In the genomic region with DNA sequence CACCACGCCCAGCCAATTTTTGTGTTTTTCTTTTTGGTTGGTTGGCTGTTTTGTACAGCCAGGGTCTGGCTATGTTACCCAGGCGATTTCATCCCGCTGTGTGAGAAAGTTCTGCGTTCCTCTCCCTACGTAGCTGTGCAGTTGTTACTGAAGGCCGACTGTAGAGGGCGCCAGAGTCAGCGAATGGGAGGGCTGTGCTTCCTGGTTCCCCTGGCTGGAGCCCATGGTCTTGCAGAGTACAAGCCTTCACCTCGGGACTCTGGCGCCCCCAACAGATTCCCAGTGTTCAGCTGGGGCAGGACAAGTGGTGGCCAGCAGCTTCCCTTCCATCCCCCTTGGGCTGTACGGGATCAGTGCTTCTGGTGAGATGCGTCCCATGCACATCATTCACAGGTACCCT, we compare ENCODE assay signal across 10 cellular contexts. TPM values are rescaled to one million over a fixed set of nuclear protein-coding genes. Genes with fewer than 3 reads are reported as not detected.
DNase-seq lines count a peak whose midpoint lies in the region; ATAC-seq and TF ChIP-seq lines count a peak whose summit lies in the region.
"Had no signal": no experiment of that assay in that cellular context is flagged by ENCODE, and none has a peak within 500 bp of the region (broad histone marks: within the 10 kb centered on the region; RNA-seq: fewer than 3 reads in every experiment).

No MANE protein-coding gene starts in this region.

- no peaks in the 10 kb centered on the region for H3K9me3 ChIP-seq in left ventricle myocardium inferior (replicated peaks)
- no peaks in the 10 kb centered on the region for H3K9me3 ChIP-seq in stomach

- no peaks in the 10 kb centered on the region for H3K9me3 Mint-ChIP-seq in stimulated activated effector memory CD8-positive, alpha-beta T cell treated with anti-CD3 and anti-CD28 coated beads, Interleukin-12 subunit alpha, Interleukin-12 subunit beta, amount 100 ng/mL, for 72 hours
- H3K9me3 Mint-ChIP-seq: activated naive CD4-positive, alpha-beta T cell treated with anti-CD3 and anti-CD28 coated beads, Interleukin-2, amount 50 U/mL, for 24 hours; natural killer cell had no signal

- no peak overlapping the region for H3K4me3 Mint-ChIP-seq in stimulated activated effector memory CD8-positive, alpha-beta T cell treated with anti-CD3 and anti-CD28 coated beads, Interleukin-12 subunit alpha, Interleukin-12 subunit beta, amount 100 ng/mL, for 72 hours
- H3K4me3 Mint-ChIP-seq: activated naive CD4-positive, alpha-beta T cell treated with anti-CD3 and anti-CD28 coated beads, Interleukin-2, amount 50 U/mL, for 24 hours; natural killer cell had no signal

- TF ChIP-seq CTCF in left ventricle myocardium inferior (IDR thresholded peaks at IDR 0.05; ENCODE audit: borderline replicate concordance) (peak; percentile 23), brain microvascular endothelial cell (IDR thresholded peaks at IDR 0.05; ENCODE audit: low read depth, low read length, missing control alignments) (peak; percentile 17), stomach (IDR thresholded peaks at IDR 0.05) (no peak)

- intact Hi-C loops in left ventricle myocardium inferior (cut with micrococcal nuclease) (no loop called here), Right ventricle myocardium superior (cut with DNase I) (no loop called here), stomach (cut with DNase I; ENCODE audit: low total_unique reads) (no loop called here)

- H3K27me3 ChIP-seq in left ventricle myocardium inferior (ENCODE audit: low read depth) (no peaks in the 10 kb centered on the region), brain microvascular endothelial cell (replicated peaks) (no peaks in the 10 kb centered on the region), stomach (no peaks in the 10 kb centered on the region)

- DNase-seq in left ventricle myocardium inferior (no peak), Right ventricle myocardium superior (no peak), NCI-H524 (lab: John Stamatoyannopoulos, UW) (peak; percentile 66 to 84), brain microvascular endothelial cell (no peak), stomach (no peak)
- DNase-seq in stimulated activated effector memory CD8-positive, alpha-beta T cell treated with anti-CD3 and anti-CD28 coated beads, Interleukin-12 subunit alpha, Interleukin-12 subunit beta, amount 100 ng/mL, for 72 hours (ENCODE audit: low spot score in 2 of 2): peak; percentile 5 to 54
- DNase-seq: natural killer cell had no signal

- H3K4me1 ChIP-seq in left ventricle myocardium inferior: no peaks in the 10 kb centered on the region
- no peaks in the 10 kb centered on the region for H3K4me1 ChIP-seq in stomach

- no peaks in the 10 kb centered on the region for H3K4me1 Mint-ChIP-seq in stimulated activated effector memory CD8-positive, alpha-beta T cell treated with anti-CD3 and anti-CD28 coated beads, Interleukin-12 subunit alpha, Interleukin-12 subunit beta, amount 100 ng/mL, for 72 hours
- H3K4me1 Mint-ChIP-seq: activated naive CD4-positive, alpha-beta T cell treated with anti-CD3 and anti-CD28 coated beads, Interleukin-2, amount 50 U/mL, for 24 hours; natural killer cell had no signal

- no peak overlapping the region for H3K4me3 ChIP-seq in left ventricle myocardium inferior
- no peak overlapping the region for H3K4me3 ChIP-seq in brain microvascular endothelial cell (ENCODE audit: low read depth, low read length)
- no peak overlapping the region for H3K4me3 ChIP-seq in stomach

- H3K27ac Mint-ChIP-seq in stimulated activated effector memory CD8-positive, alpha-beta T cell treated with anti-CD3 and anti-CD28 coated beads, Interleukin-12 subunit alpha, Interleukin-12 subunit beta, amount 100 ng/mL, for 72 hours: no peak overlapping the region
- H3K27ac Mint-ChIP-seq: activated naive CD4-positive, alpha-beta T cell treated with anti-CD3 and anti-CD28 coated beads, Interleukin-2, amount 50 U/mL, for 24 hours; natural killer cell had no signal

- TF ChIP-seq POLR2A in stomach (IDR thresholded peaks at IDR 0.05): no peak

- in situ Hi-C loops in brain microvascular endothelial cell (cut with HindIII; ENCODE audit: low pct_ligation_motif_present, low sequenced_read_pairs): no loop called here

- no peak for ATAC-seq in Right ventricle myocardium superior (ENCODE audit: poor library complexity)
- ATAC-seq in stimulated activated effector memory CD8-positive, alpha-beta T cell treated with anti-CD3 and anti-CD28 coated beads, Interleukin-12 subunit alpha, Interleukin-12 subunit beta, amount 100 ng/mL, for 72 hours: no peak
- ATAC-seq in HG03159 (IDR thresholded peaks at IDR 0.05; ENCODE audit: unreplicated experiment): no peak
- no peak for ATAC-seq in GM21515 (IDR thresholded peaks at IDR 0.05; ENCODE audit: unreplicated experiment)

- H3K36me3 ChIP-seq in left ventricle myocardium inferior (no peaks in the 10 kb centered on the region), brain microvascular endothelial cell (replicated peaks) (no peaks in the 10 kb centered on the region), stomach (no peaks in the 10 kb centered on the region)

- H3K27ac ChIP-seq in left ventricle myocardium inferior (replicated peaks): no peak overlapping the region
- no peak overlapping the region for H3K27ac ChIP-seq in brain microvascular endothelial cell
- no peak overlapping the region for H3K27ac ChIP-seq in stomach

- H3K36me3 Mint-ChIP-seq in stimulated activated effector memory CD8-positive, alpha-beta T cell treated with anti-CD3 and anti-CD28 coated beads, Interleukin-12 subunit alpha, Interleukin-12 subunit beta, amount 100 ng/mL, for 72 hours: no peaks in the 10 kb centered on the region
- H3K36me3 Mint-ChIP-seq: activated naive CD4-positive, alpha-beta T cell treated with anti-CD3 and anti-CD28 coated beads, Interleukin-2, amount 50 U/mL, for 24 hours; natural killer cell had no signal

- TF ChIP-seq EP300 in stomach (IDR thresholded peaks at IDR 0.05): no peak

- 55 to 67% (median 65%) methylated on average over 9 to 12 of the region's 12 CpGs for WGBS in stomach, 5 donors

RNA-seq across cellular contexts. Expression of gene CT45A1, which starts 5.6 kb away (rescaled TPM):
- total RNA-seq in left ventricle myocardium inferior (not detected), Right ventricle myocardium superior (not detected), stomach (not detected)
- not detected for polyA plus RNA-seq in stomach
- total RNA-seq: natural killer cell had no signal

Comparison
In these comparisons a context has a peak if more than half of its experiments do, and no peak if none do; other contexts are left out.
1. DNase-seq: peak in NCI-H524 (2 of 2) and stimulated activated effector memory CD8-positive, alpha-beta T cell treated with anti-CD3 and anti-CD28 coated beads, Interleukin-12 subunit alpha, Interleukin-12 subunit beta, amount 100 ng/mL, for 72 hours (2 of 2); none in left ventricle myocardium inferior (single experiment), Right ventricle myocardium superior (single experiment), brain microvascular endothelial cell (single experiment) and stomach (single experiment).
2. CTCF ChIP-seq: peak in left ventricle myocardium inferior (single experiment) and brain microvascular endothelial cell (single experiment); none in stomach (0 of 7).